Comparison of ENCODE assay signal across 1 cellular context in genomic region chr6:69791065-69791471, GRCh38.
TF ChIP-seq lines count a peak whose summit lies in the region.

No MANE protein-coding gene starts in this region.

TF ChIP-seq in GM23338, 12 proteins besides CTCF, POLR2A, EP300 and RAD21 (continued from another document):
- no peak for TF ChIP-seq ETS1 (IDR thresholded peaks at IDR 0.05)
- TF ChIP-seq ZNF331 (CRISPR knock-in tag; IDR thresholded peaks at IDR 0.05; ENCODE audit: low read depth), result no peak
- TF ChIP-seq EZH2 (IDR thresholded peaks at IDR 0.05; ENCODE audit: low read depth, unreplicated experiment), result no peak
TF ChIP-seq in GM23338: peak in this region for 0.
